In genomic region chr6:26389349-26389799, GRCh38 we compare ENCODE assay signal across 10 cellular contexts. TPM values are rescaled to one million over a fixed set of nuclear protein-coding genes. Genes with fewer than 3 reads are reported as not detected.
A peak's percentile ranks its signal among the peaks of the same experiment; 100 is the strongest.
DNase-seq lines count a peak whose midpoint lies in the region; TF ChIP-seq lines count a peak whose summit lies in the region.
"Had no signal": no experiment of that assay in that cellular context is flagged by ENCODE, and none has a peak within 500 bp of the region (broad histone marks: within the 10 kb centered on the region; RNA-seq: fewer than 3 reads in every experiment).

No MANE protein-coding gene starts in this region.

- no peak overlapping the region for H3K4me2 ChIP-seq in Loucy (ENCODE audit: low read depth, low read length, poor library complexity, severe bottlenecking)

- H3K9me2 ChIP-seq in Loucy (replicated peaks; ENCODE audit: low read depth, low read length), result no peaks in the 10 kb centered on the region

- no peaks in the 10 kb centered on the region for H4K20me1 ChIP-seq in Loucy (ENCODE audit: insufficient read depth, low read length, poor library complexity, severe bottlenecking)

- H3K27me3 ChIP-seq in Loucy (ENCODE audit: insufficient read depth, low read length, poor library complexity, severe bottlenecking) (no peaks in the 10 kb centered on the region), WERI-Rb-1 (ENCODE audit: insufficient read depth, low read depth, severe bottlenecking) (no peaks in the 10 kb centered on the region)

- peaks cover 5% of the 10 kb centered on the region; the same call in 1 of the 2 replicates for H3K79me2 ChIP-seq in Loucy (ENCODE audit: insufficient read depth, low read length)

- H3K36me3 ChIP-seq in Loucy (ENCODE audit: insufficient read depth, low read length), result no peaks in the 10 kb centered on the region
- H3K36me3 ChIP-seq in WERI-Rb-1, result no peaks in the 10 kb centered on the region

- no peak overlapping the region for H3K27ac ChIP-seq in WERI-Rb-1
- H3K27ac ChIP-seq: RWPE1 had no signal

- no peak overlapping the region for H3K9ac ChIP-seq in Loucy (ENCODE audit: low read depth, low read length, poor library complexity, severe bottlenecking)

- H3F3A ChIP-seq in Loucy (ENCODE audit: low read depth), result no peaks in the 10 kb centered on the region

- H3K4me1 ChIP-seq in Loucy (ENCODE audit: insufficient read depth, low read length, poor library complexity, severe bottlenecking), result peaks cover 3% of the 10 kb centered on the region

- H3K4me3 ChIP-seq in Loucy (ENCODE audit: low read length, poor library complexity, severe bottlenecking), result no peak overlapping the region
- no peak overlapping the region for H3K4me3 ChIP-seq in WERI-Rb-1 (ENCODE audit: low read depth, low read length)

- DNase-seq in Daoy (ENCODE audit: low read depth) (peak; percentile 43), WERI-Rb-1 (no peak), iris pigment epithelial cell (ENCODE audit: low read depth) (peak; percentile 61), iPS-NIHi11 (ENCODE audit: low spot score) (no peak), hepatic stellate cell (ENCODE audit: low spot score) (no peak)
- DNase-seq in central memory CD4-positive, alpha-beta T cell, result no peak
- DNase-seq in stimulated activated CD4-positive, alpha-beta T cell treated with anti-CD3 and anti-CD28 coated beads, Interleukin-2, amount 100 ng/mL, for 24 hours, result no peak
- DNase-seq: NCI-H2171 had no signal

- H2AFZ ChIP-seq in Loucy (ENCODE audit: low read length), result no peak overlapping the region

- H3K9me3 ChIP-seq in Loucy (ENCODE audit: insufficient read depth, low read depth, low read length) (no peaks in the 10 kb centered on the region), WERI-Rb-1 (ENCODE audit: severe bottlenecking) (no peaks in the 10 kb centered on the region)

- TF ChIP-seq CTCF in Loucy (conservative IDR thresholded peaks at IDR 0.05; ENCODE audit: low read length) (peak; percentile 35), WERI-Rb-1 (IDR thresholded peaks at IDR 0.05; ENCODE audit: low read depth, low read length) (peak; percentile 22; the same call in 1 of the 2 replicates)

RNA-seq across cellular contexts. Expression of gene BTN2A2, which starts 6.5 kb away (rescaled TPM):
- 8.4 and 14.3 TPM in 2 replicates for total RNA-seq in Daoy (2014; rRNA removed; shearing (Covaris generic))

RNA-seq across cellular contexts. Expression of gene BTN3A1, which starts 12.7 kb away (rescaled TPM):
- 10.3 and 16.1 TPM in 2 replicates for total RNA-seq in Daoy (2014; rRNA removed; shearing (Covaris generic))

RNA-seq across cellular contexts. Expression of gene BTN3A2, which starts 24.4 kb away (rescaled TPM):
- total RNA-seq in Daoy (2014; rRNA removed; shearing (Covaris generic)), result 18.3 and 26.2 TPM in 2 replicates

RNA-seq across cellular contexts. Expression of gene BTN3A3, which starts 50.9 kb away (rescaled TPM):
- 2.4 and 6.9 TPM in 2 replicates for total RNA-seq in Daoy (2014; rRNA removed; shearing (Covaris generic))

Comparison
In these comparisons a context has a peak if more than half of its experiments do, and no peak if none do; other contexts are left out.
1. DNase-seq: peak in Daoy (single experiment) and iris pigment epithelial cell (single experiment); none in WERI-Rb-1 (single experiment), central memory CD4-positive, alpha-beta T cell (single experiment), stimulated activated CD4-positive, alpha-beta T cell treated with anti-CD3 and anti-CD28 coated beads, Interleukin-2, amount 100 ng/mL, for 24 hours (0 of 2), iPS-NIHi11 (single experiment) and hepatic stellate cell (single experiment).